8 cellular contexts compared by ENCODE assay signal in the genomic region with DNA sequence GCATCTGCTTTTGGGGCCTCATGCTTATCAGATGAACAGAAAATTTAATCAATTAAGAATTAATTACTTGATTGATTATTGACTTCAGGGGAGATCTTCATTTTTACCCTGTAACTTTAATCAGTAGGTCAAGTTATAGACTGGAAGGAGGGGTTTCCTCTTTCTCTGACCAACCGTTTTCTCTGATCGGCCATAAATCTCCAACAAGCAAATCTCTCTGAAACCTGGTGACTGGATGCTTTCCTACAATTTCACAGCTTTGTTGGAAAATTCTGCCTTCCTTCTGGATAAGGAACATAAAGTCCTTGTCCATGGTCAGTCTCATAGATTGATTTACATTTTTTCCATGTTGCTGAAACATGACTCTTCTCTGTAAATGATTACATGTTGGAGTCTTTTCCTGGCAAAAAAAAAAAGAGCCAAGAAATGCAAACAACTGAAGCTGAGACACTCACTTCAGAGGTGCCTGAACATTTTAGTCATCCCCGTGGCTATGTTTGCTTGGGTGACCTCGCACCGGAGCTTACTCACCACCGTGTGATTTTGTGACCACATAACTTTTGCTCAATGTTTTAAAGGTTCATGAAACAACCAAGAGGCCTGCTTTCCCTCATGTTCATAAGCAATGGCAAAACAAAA. TPM values are rescaled to one million over a fixed set of nuclear protein-coding genes. Genes with fewer than 3 reads are reported as not detected.
DNase-seq lines count a peak whose midpoint lies in the region; ATAC-seq and TF ChIP-seq lines count a peak whose summit lies in the region.

No MANE protein-coding gene starts in this region.

- no peak overlapping the region for H2BK15ac ChIP-seq in neuronal stem cell (ENCODE audit: low read length)

- H3K18ac ChIP-seq in neuronal stem cell (ENCODE audit: low read length), result no peak overlapping the region

- no peaks in the 10 kb centered on the region for H3K27me3 ChIP-seq in HL-60 (ENCODE audit: insufficient read depth, poor library complexity, severe bottlenecking)
- H3K27me3 ChIP-seq in lower lobe of right lung (ENCODE audit: low read depth), result peaks cover 6% of the 10 kb centered on the region
- H3K27me3 ChIP-seq in neuronal stem cell (ENCODE audit: control insufficient read depth in 3 of 3, insufficient read depth in 3 of 3, low read depth in 1 of 3, low read length in 3 of 3), result no peaks in the 10 kb centered on the region
- H3K27me3 ChIP-seq in esophagus muscularis mucosa, result peaks cover 0 to 32% (median 0%) of the 10 kb centered on the region in 4 donors

- H3K4me2 ChIP-seq in neuronal stem cell (ENCODE audit: insufficient read depth, low read length, poor library complexity, severe bottlenecking), result no peak overlapping the region

- no peak overlapping the region for H3K4me3 ChIP-seq in HL-60 (replicated peaks; ENCODE audit: insufficient read depth, low read length)
- no peak overlapping the region for H3K4me3 ChIP-seq in lower lobe of right lung
- H3K4me3 ChIP-seq in neuronal stem cell (ENCODE audit: low read length in 2 of 2), result no peak overlapping the region
- H3K4me3 ChIP-seq in esophagus muscularis mucosa, result no peak overlapping the region

- peaks cover 9% of the 10 kb centered on the region for H3K9me3 ChIP-seq in lower lobe of right lung
- H3K9me3 ChIP-seq in neuronal stem cell (replicated peaks in 1 of 2; ENCODE audit: control insufficient read depth in 2 of 2, insufficient read depth in 1 of 2, low read depth in 1 of 2, low read length in 2 of 2), result peaks cover 7 to 11% of the 10 kb centered on the region in 2 donors
- peaks cover 0 to 11% (median 2%) of the 10 kb centered on the region in 4 donors for H3K9me3 ChIP-seq in esophagus muscularis mucosa

- H4K8ac ChIP-seq in neuronal stem cell (ENCODE audit: low read depth, low read length), result no peak overlapping the region

- WGBS in neuronal stem cell (ENCODE audit: extremely low coverage in 2 of 2, insufficient read length in 2 of 2, insufficient replicate concordance in 1 of 2), 2 donors, result no CpG with 5 or more reads among the region's 6 CpGs
- WGBS in esophagus muscularis mucosa, result 36% methylated on average over 6 of the region's 6 CpGs

- H3K4ac ChIP-seq in neuronal stem cell (ENCODE audit: low read length), result no peak overlapping the region

- DNase-seq in 8988T (peak; percentile 97), HL-60 (ENCODE audit: low read depth in 1 of 2, low spot score in 1 of 2) (peak; percentile 20 to 52), lower lobe of right lung (no peak), neuronal stem cell (ENCODE audit: low spot score) (no peak), esophagus muscularis mucosa (ENCODE audit: extremely low spot score) (no peak)
- peak; percentile 72 for DNase-seq in activated naive CD4-positive, alpha-beta T cell treated with Interleukin-2 at 50 U/mL for 16 hours

- H2AK5ac ChIP-seq in neuronal stem cell (ENCODE audit: low read depth, low read length), result no peak overlapping the region

- no peak overlapping the region for H4K91ac ChIP-seq in neuronal stem cell (ENCODE audit: low read depth, low read length, poor library complexity)

- H3K9ac ChIP-seq in neuronal stem cell (ENCODE audit: low read depth, low read length, poor library complexity), result no peak overlapping the region

- no peak for TF ChIP-seq CTCF in HL-60 (IDR thresholded peaks at IDR 0.05; ENCODE audit: insufficient read depth, low read length)
- TF ChIP-seq CTCF in lower lobe of right lung (IDR thresholded peaks at IDR 0.05), result no peak
- no peak for TF ChIP-seq CTCF in esophagus muscularis mucosa (IDR thresholded peaks at IDR 0.05)

- H2AFZ ChIP-seq in neuronal stem cell (ENCODE audit: low read length), result no peak overlapping the region

- no peaks in the 10 kb centered on the region for H3K4me1 ChIP-seq in lower lobe of right lung
- H3K4me1 ChIP-seq in neuronal stem cell (ENCODE audit: control insufficient read depth in 2 of 2, insufficient read depth in 1 of 2, low read depth in 1 of 2, low read length in 2 of 2), result no peaks in the 10 kb centered on the region
- no peaks in the 10 kb centered on the region for H3K4me1 ChIP-seq in esophagus muscularis mucosa

- no peak overlapping the region for H2BK12ac ChIP-seq in neuronal stem cell (ENCODE audit: low read length)

- no peaks in the 10 kb centered on the region for H3K79me1 ChIP-seq in neuronal stem cell (ENCODE audit: low read depth, low read length)

- TF ChIP-seq EP300 in esophagus muscularis mucosa (IDR thresholded peaks at IDR 0.05), result no peak

- ATAC-seq in GM18909 (IDR thresholded peaks at IDR 0.05; ENCODE audit: poor library complexity, unreplicated experiment) (peak; percentile 78), lower lobe of right lung (peak; percentile 84 to 94), GM21526 (IDR thresholded peaks at IDR 0.05; ENCODE audit: low FRiP score, unreplicated experiment) (no peak)

- no peak overlapping the region for H3K23ac ChIP-seq in neuronal stem cell (ENCODE audit: low read depth, low read length, poor library complexity)

- H2BK5ac ChIP-seq in neuronal stem cell (ENCODE audit: low read length), result no peak overlapping the region

- H3K14ac ChIP-seq in neuronal stem cell (ENCODE audit: low read length), result no peak overlapping the region

- H3K27ac ChIP-seq in HL-60 (replicated peaks) (no peak overlapping the region), lower lobe of right lung (no peak overlapping the region), neuronal stem cell (replicated peaks; ENCODE audit: low read length) (no peak overlapping the region), esophagus muscularis mucosa (replicated peaks in 1 of 4) (no peak overlapping the region)

- intact Hi-C loops in lower lobe of right lung (cut with DNase I) (no loop called here), esophagus muscularis mucosa (cut with DNase I) (no loop called here)

- no peak for TF ChIP-seq POLR2A in esophagus muscularis mucosa (IDR thresholded peaks at IDR 0.05; ENCODE audit: low read depth)

- H3K36me3 ChIP-seq in lower lobe of right lung (no peaks in the 10 kb centered on the region), neuronal stem cell (replicated peaks in 1 of 2; ENCODE audit: control insufficient read depth in 2 of 2, insufficient read depth in 2 of 2, low read length in 2 of 2) (peaks cover 0 to 2% of the 10 kb centered on the region in 2 donors), esophagus muscularis mucosa (no peaks in the 10 kb centered on the region)

- H2BK120ac ChIP-seq in neuronal stem cell (ENCODE audit: low read depth, low read length), result no peak overlapping the region

RNA-seq across cellular contexts. Expression of a gene that starts 31.0 kb away (rescaled TPM):
- total RNA-seq in lower lobe of right lung (6.0 TPM), esophagus muscularis mucosa (1 to 10 TPM in 3 of 4 donors, under 1 TPM in 1; 0.29 to 9.5 (median 3.3) TPM)
- 0.42 TPM for polyA plus RNA-seq in neuronal stem cell (2013, experiment 1 of 2)
- polyA plus RNA-seq in neuronal stem cell (2013, experiment 2 of 2), result 0.48 TPM

Comparison
In these comparisons a context has a peak if more than half of its experiments do, and no peak if none do; other contexts are left out.
1. DNase-seq: peak in 8988T (single experiment), HL-60 (2 of 2) and activated naive CD4-positive, alpha-beta T cell treated with Interleukin-2 at 50 U/mL for 16 hours (single experiment); none in lower lobe of right lung (single experiment), neuronal stem cell (single experiment) and esophagus muscularis mucosa (single experiment).